28 cellular contexts compared by ENCODE assay signal in the genomic region with DNA sequence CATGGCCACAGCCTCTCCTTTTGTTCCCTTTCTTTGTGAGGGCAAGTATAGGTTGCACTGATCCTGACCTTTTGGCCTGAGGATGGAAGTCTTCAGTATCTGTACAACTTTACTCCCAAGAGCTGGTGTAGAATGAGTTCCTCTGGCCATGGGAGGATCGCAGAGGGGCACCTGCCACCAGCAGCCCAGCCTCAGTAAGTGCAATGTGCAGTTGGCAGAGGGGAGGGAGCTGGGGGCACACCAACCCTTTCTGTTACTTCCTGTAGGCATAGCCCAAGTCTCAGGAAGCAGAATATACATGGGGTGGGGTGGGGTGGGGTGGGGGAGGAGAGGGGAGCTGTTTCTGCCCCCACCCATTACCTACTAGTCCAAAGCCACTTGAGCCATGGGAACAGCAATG.
"Had no signal": no experiment of that assay in that cellular context is flagged by ENCODE, and none has a peak within 500 bp of the region (broad histone marks: within the 10 kb centered on the region; RNA-seq: fewer than 3 reads in every experiment).

No MANE protein-coding gene starts in this region.

- H3K9me3 ChIP-seq: stomach, suprapubic skin, testis, thoracic aorta, thyroid gland, tibial artery, tibial nerve, transverse colon, upper lobe of left lung, upper lobe of right lung, uterus, vagina had no signal

- H3K27ac Mint-ChIP-seq: stimulated activated effector memory CD8-positive, alpha-beta T cell treated with anti-CD3 and anti-CD28 coated beads, Interleukin-12 subunit alpha, Interleukin-12 subunit beta, amount 100 ng/mL, for 72 hours; stimulated activated memory B cell treated with anti-CD40 and anti-IgM and Interleukin-4, amounts not matched to agents 10 μg/mL and 1 μg/mL and 100 μg/mL, for 72 hours; stimulated activated naive B cell treated with anti-CD40 and anti-IgM and Interleukin-4, amounts not matched to agents 10 μg/mL and 1 μg/mL and 100 μg/mL, for 72 hours; stimulated activated naive CD8-positive, alpha-beta T cell treated with anti-CD3 and anti-CD28 coated beads, Interleukin-15, amount 100 ng/mL, for 72 hours; stimulated activated naive CD8-positive, alpha-beta T cell treated with anti-CD3 and anti-CD28 coated beads, Interleukin-15, Interleukin-2, amounts not matched to agents 100 ng/mL and 50 ng/mL, for 24 hours; type B pancreatic cell had no signal

- H3K27me3 ChIP-seq: stomach, suprapubic skin, testis, thyroid gland, tibial artery, tibial nerve, transverse colon, upper lobe of left lung, upper lobe of right lung, uterus, vagina had no signal

- H3K36me3 ChIP-seq: stomach, suprapubic skin, thoracic aorta, thyroid gland, tibial artery, tibial nerve, transverse colon, upper lobe of left lung, upper lobe of right lung, uterus, vagina had no signal

- H3K4me1 Mint-ChIP-seq: stimulated activated effector memory CD8-positive, alpha-beta T cell treated with anti-CD3 and anti-CD28 coated beads, Interleukin-12 subunit alpha, Interleukin-12 subunit beta, amount 100 ng/mL, for 72 hours; stimulated activated memory B cell treated with anti-CD40 and anti-IgM and Interleukin-4, amounts not matched to agents 10 μg/mL and 1 μg/mL and 100 μg/mL, for 72 hours; stimulated activated naive B cell treated with anti-CD40 and anti-IgM and Interleukin-4, amounts not matched to agents 10 μg/mL and 1 μg/mL and 100 μg/mL, for 72 hours; stimulated activated naive CD8-positive, alpha-beta T cell treated with anti-CD3 and anti-CD28 coated beads, Interleukin-15, amount 100 ng/mL, for 72 hours had no signal

- H3K36me3 Mint-ChIP-seq: stimulated activated effector memory CD8-positive, alpha-beta T cell treated with anti-CD3 and anti-CD28 coated beads, Interleukin-12 subunit alpha, Interleukin-12 subunit beta, amount 100 ng/mL, for 72 hours; stimulated activated memory B cell treated with anti-CD40 and anti-IgM and Interleukin-4, amounts not matched to agents 10 μg/mL and 1 μg/mL and 100 μg/mL, for 72 hours; stimulated activated naive B cell treated with anti-CD40 and anti-IgM and Interleukin-4, amounts not matched to agents 10 μg/mL and 1 μg/mL and 100 μg/mL, for 72 hours; type B pancreatic cell had no signal

- H3K27ac ChIP-seq: stomach, suprapubic skin, testis, thoracic aorta, thyroid gland, tibial artery, tibial nerve, transverse colon, upper lobe of right lung, uterus, vagina had no signal

- H3K9me3 Mint-ChIP-seq: type B pancreatic cell had no signal

- ATAC-seq: stimulated activated effector memory CD8-positive, alpha-beta T cell treated with anti-CD3 and anti-CD28 coated beads, Interleukin-12 subunit alpha, Interleukin-12 subunit beta, amount 100 ng/mL, for 72 hours; stimulated activated memory B cell treated with anti-CD40 and anti-IgM and Interleukin-4, amounts not matched to agents 10 μg/mL and 1 μg/mL and 100 μg/mL, for 72 hours; stimulated activated naive B cell treated with anti-CD40 and anti-IgM and Interleukin-4, amounts not matched to agents 10 μg/mL and 1 μg/mL and 100 μg/mL, for 72 hours; stimulated activated naive CD8-positive, alpha-beta T cell treated with anti-CD3 and anti-CD28 coated beads, Interleukin-15, amount 100 ng/mL, for 72 hours; stimulated activated naive CD8-positive, alpha-beta T cell treated with anti-CD3 and anti-CD28 coated beads, Interleukin-15, Interleukin-2, amounts not matched to agents 100 U/mL and 50 U/mL, for 24 hours had no signal

- H3K4me3 Mint-ChIP-seq: stimulated activated effector memory CD8-positive, alpha-beta T cell treated with anti-CD3 and anti-CD28 coated beads, Interleukin-12 subunit alpha, Interleukin-12 subunit beta, amount 100 ng/mL, for 72 hours; stimulated activated memory B cell treated with anti-CD40 and anti-IgM and Interleukin-4, amounts not matched to agents 10 μg/mL and 1 μg/mL and 100 μg/mL, for 72 hours; stimulated activated naive B cell treated with anti-CD40 and anti-IgM and Interleukin-4, amounts not matched to agents 10 μg/mL and 1 μg/mL and 100 μg/mL, for 72 hours; stimulated activated naive CD8-positive, alpha-beta T cell treated with anti-CD3 and anti-CD28 coated beads, Interleukin-15, amount 100 ng/mL, for 72 hours; stimulated activated naive CD8-positive, alpha-beta T cell treated with anti-CD3 and anti-CD28 coated beads, Interleukin-15, Interleukin-2, amounts not matched to agents 100 ng/mL and 50 ng/mL, for 24 hours; type B pancreatic cell had no signal

- H3K4me3 ChIP-seq: stomach, suprapubic skin, testis, thoracic aorta, thyroid gland, tibial artery, tibial nerve, transverse colon, upper lobe of left lung, upper lobe of right lung, uterus, vagina had no signal

- H3K4me1 ChIP-seq: stomach, suprapubic skin, testis, tibial artery, tibial nerve, transverse colon, uterus, vagina had no signal

- H3K27me3 Mint-ChIP-seq: stimulated activated memory B cell treated with anti-CD40 and anti-IgM and Interleukin-4, amounts not matched to agents 10 μg/mL and 1 μg/mL and 100 μg/mL, for 72 hours; stimulated activated naive B cell treated with anti-CD40 and anti-IgM and Interleukin-4, amounts not matched to agents 10 μg/mL and 1 μg/mL and 100 μg/mL, for 72 hours; stimulated activated naive CD8-positive, alpha-beta T cell treated with anti-CD3 and anti-CD28 coated beads, Interleukin-15, amount 100 ng/mL, for 72 hours; stimulated activated naive CD8-positive, alpha-beta T cell treated with anti-CD3 and anti-CD28 coated beads, Interleukin-15, Interleukin-2, amounts not matched to agents 100 ng/mL and 50 ng/mL, for 24 hours; type B pancreatic cell had no signal

- DNase-seq: stimulated activated CD4-positive, alpha-beta T cell treated with anti-CD3 and anti-CD28 coated beads, Interleukin-2, amount 100 ng/mL, for 48 hours; stimulated activated CD4-positive, alpha-beta T cell treated with anti-CD3 and anti-CD28 coated beads, Interleukin-4, amount 100 ng/mL, for 1 hour; stimulated activated CD4-positive, alpha-beta T cell treated with anti-CD3 and anti-CD28 coated beads, Interleukin-4, amount 100 ng/mL, for 24 hours; stimulated activated CD4-positive, alpha-beta T cell treated with anti-CD3 and anti-CD28 coated beads, Interleukin-4, amount 100 ng/mL, for 4 hours; stimulated activated CD8-positive, alpha-beta memory T cell treated with anti-CD3 and anti-CD28 coated beads, Interleukin-4, amount 100 ng/mL, for 48 hours; stimulated activated naive B cell treated with anti-CD40 and anti-IgM and Interleukin-4, amounts not matched to agents 10 μg/mL and 1 μg/mL and 100 μg/mL, for 72 hours; stimulated activated naive CD4-positive, alpha-beta T cell; stimulated activated naive CD4-positive, alpha-beta T cell treated with Interleukin-2 at 50 U/mL for 16 hours; stimulated activated naive CD8-positive, alpha-beta T cell treated with anti-CD3 and anti-CD28 coated beads, Interleukin-15, amount 100 ng/mL, for 72 hours; stimulated activated naive CD8-positive, alpha-beta T cell treated with anti-CD3 and anti-CD28 coated beads, Interleukin-15, Interleukin-2, amounts not matched to agents 100 U/mL and 50 U/mL, for 24 hours; stomach; substantia nigra; testis; thyroid gland; tibial artery; transverse colon; trophoblast cell; upper lobe of left lung; upper lobe of right lung; uterus had no signal
